Comparison of ENCODE assay signal across 7 cellular contexts in genomic region chr9:96382839-96383164, GRCh38. TPM values are rescaled to one million over a fixed set of nuclear protein-coding genes. Genes with fewer than 3 reads are reported as not detected.
DNase-seq lines count a peak whose midpoint lies in the region; ATAC-seq and TF ChIP-seq lines count a peak whose summit lies in the region.

No MANE protein-coding gene starts in this region.

- ATAC-seq in body of pancreas, result no peak
- no peak for ATAC-seq in left lung

- H3K9ac ChIP-seq in HUES48 (ENCODE audit: low read depth, low read length) (peak overlapping the region; percentile 4; the same call in 1 of the 2 replicates), stomach smooth muscle (ENCODE audit: low read length in 2 of 2) (peak overlapping the region; percentile 69 to 74)

- H3K9me3 ChIP-seq in HUES48 (ENCODE audit: control insufficient read depth, insufficient read depth, low read length) (no peaks in the 10 kb centered on the region), body of pancreas (no peaks in the 10 kb centered on the region), left lung (no peaks in the 10 kb centered on the region), stomach smooth muscle (ENCODE audit: control insufficient read depth in 2 of 2, low read length in 2 of 2) (no peaks in the 10 kb centered on the region)

- H3K4me3 ChIP-seq in HUES48 (ENCODE audit: low read depth, low read length), result peak overlapping the region; percentile 54
- H3K4me3 ChIP-seq in body of pancreas, result peak overlapping the region; percentile 51 to 54
- peak overlapping the region; percentile 63 to 68 for H3K4me3 ChIP-seq in left lung
- H3K4me3 ChIP-seq in stomach smooth muscle (ENCODE audit: low read length in 2 of 2), result peak overlapping the region; percentile 74 to 82

- H3K36me3 ChIP-seq in HUES48 (ENCODE audit: control insufficient read depth, insufficient read depth, low read length) (peaks cover 27% of the 10 kb centered on the region), body of pancreas (replicated peaks in 1 of 2; ENCODE audit: insufficient read depth in 1 of 2, low read depth in 2 of 2) (no peaks in the 10 kb centered on the region), left lung (no peaks in the 10 kb centered on the region), stomach smooth muscle (ENCODE audit: control insufficient read depth in 2 of 2, insufficient read depth in 2 of 2, low read length in 2 of 2) (no peaks in the 10 kb centered on the region)

- TF ChIP-seq CTCF in body of pancreas (IDR thresholded peaks at IDR 0.05) (no peak), left lung (IDR thresholded peaks at IDR 0.05) (no peak)

- peaks cover 9% of the 10 kb centered on the region; the same call in 1 of the 2 replicates for H3K4me1 ChIP-seq in HUES48 (ENCODE audit: control insufficient read depth, insufficient read depth, low read length)
- H3K4me1 ChIP-seq in body of pancreas, result peaks cover 51% of the 10 kb centered on the region
- H3K4me1 ChIP-seq in left lung, result peaks cover 4 to 20% of the 10 kb centered on the region in 2 donors
- peaks cover 15% of the 10 kb centered on the region for H3K4me1 ChIP-seq in stomach smooth muscle (ENCODE audit: control insufficient read depth, insufficient read depth, low read length)

- H3K27ac ChIP-seq in HUES48 (ENCODE audit: low read depth, low read length) (peak overlapping the region; percentile 65), body of pancreas (peak overlapping the region; percentile 76 to 93 (median 90)), left lung (peak overlapping the region; percentile 75 to 79), stomach smooth muscle (ENCODE audit: low read length) (peak overlapping the region; percentile 64)

- no peaks in the 10 kb centered on the region for H3K27me3 ChIP-seq in HUES48 (ENCODE audit: control insufficient read depth, insufficient read depth, low read length)
- no peaks in the 10 kb centered on the region for H3K27me3 ChIP-seq in body of pancreas
- no peaks in the 10 kb centered on the region for H3K27me3 ChIP-seq in left lung
- H3K27me3 ChIP-seq in stomach smooth muscle (ENCODE audit: control insufficient read depth in 1 of 2, insufficient read depth in 2 of 2, low read length in 2 of 2), result no peaks in the 10 kb centered on the region

- no peak for TF ChIP-seq POLR2A in body of pancreas (IDR thresholded peaks at IDR 0.05)

- DNase-seq in body of pancreas (no peak), left lung (no peak), NK-92 (lab: John Stamatoyannopoulos, UW; ENCODE audit: unreplicated experiment) (no peak), COLO668 (lab: John Stamatoyannopoulos, UW; ENCODE audit: unreplicated experiment) (no peak), AG20443 (ENCODE audit: low spot score) (no peak)

- intact Hi-C loops in body of pancreas (cut with DNase I) (no loop called here), left lung (cut with DNase I) (no loop called here)

- 12 to 18% methylated on average over 7 of the region's 7 CpGs for WGBS in body of pancreas, 2 donors

RNA-seq across cellular contexts. Expression of gene SLC35D2, which starts 0.7 kb away (rescaled TPM):
- total RNA-seq in body of pancreas (10 to 100 TPM; 21.5 to 25.1 TPM), left lung (10 to 100 TPM; 24.8 to 32.4 TPM)

RNA-seq across cellular contexts. Expression of gene ZNF367, which starts 35.4 kb away (rescaled TPM):
- total RNA-seq in body of pancreas, result 1 to 10 TPM; 1.0 to 2.6 TPM
- 10 to 100 TPM in 1 of 2 donors, 1 to 10 TPM in 1; 6.1 to 10.1 TPM for total RNA-seq in left lung
